Comparison of ENCODE assay signal across 1 cellular context in the genomic region with DNA sequence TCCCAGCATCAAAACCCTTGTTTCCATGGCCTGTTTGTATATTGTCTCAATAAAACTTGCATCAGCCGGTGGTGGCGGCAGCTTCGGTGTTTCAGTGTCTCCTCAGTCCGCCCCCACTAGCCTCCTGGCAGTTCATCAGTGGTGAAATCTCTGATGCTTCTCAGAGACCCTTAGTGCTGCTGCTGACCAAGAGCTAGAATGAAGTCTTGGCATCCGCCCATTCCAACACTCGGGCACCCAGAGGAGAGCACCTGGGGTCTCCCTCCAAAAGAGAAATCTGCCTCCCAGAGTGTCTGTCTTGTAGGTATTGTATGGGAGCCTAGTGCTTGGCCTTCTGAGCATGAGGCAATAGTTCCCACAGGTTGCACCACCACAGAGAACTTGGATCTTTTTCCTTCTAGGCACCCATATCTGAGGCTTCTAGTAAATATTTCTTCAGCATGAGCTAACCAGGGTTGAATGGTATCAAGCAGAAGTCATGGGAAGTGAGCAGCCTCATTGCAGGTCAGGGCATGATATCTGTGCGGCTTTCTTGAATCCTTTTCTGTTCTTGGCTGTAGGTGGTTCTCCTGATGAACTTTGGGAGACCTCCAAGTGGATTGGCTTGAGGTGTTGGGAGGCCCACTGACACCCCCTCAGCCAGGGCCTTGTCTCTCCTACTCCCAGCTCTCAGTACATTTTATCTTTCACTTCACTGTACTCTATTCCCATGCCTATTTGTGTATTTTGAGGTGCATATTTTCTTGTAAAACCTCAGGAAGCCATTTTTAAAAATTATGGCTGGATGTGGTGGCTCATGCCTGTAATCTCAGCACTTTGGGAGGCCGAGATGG.
TF ChIP-seq lines count a peak whose summit lies in the region.

No MANE protein-coding gene starts in this region.

TF ChIP-seq in K562, 482 proteins besides CTCF, POLR2A, EP300 and RAD21 (continues in another document):
- TF ChIP-seq ZNF316 (IDR thresholded peaks at IDR 0.05) = no peak
- no peak for TF ChIP-seq AFF1 (IDR thresholded peaks at IDR 0.05; ENCODE audit: low read depth in 1 of 2, partially characterized antibody in 2 of 2)
- TF ChIP-seq TRIM28 (IDR thresholded peaks at IDR 0.05) = no peak
- TF ChIP-seq, protein P1, sequence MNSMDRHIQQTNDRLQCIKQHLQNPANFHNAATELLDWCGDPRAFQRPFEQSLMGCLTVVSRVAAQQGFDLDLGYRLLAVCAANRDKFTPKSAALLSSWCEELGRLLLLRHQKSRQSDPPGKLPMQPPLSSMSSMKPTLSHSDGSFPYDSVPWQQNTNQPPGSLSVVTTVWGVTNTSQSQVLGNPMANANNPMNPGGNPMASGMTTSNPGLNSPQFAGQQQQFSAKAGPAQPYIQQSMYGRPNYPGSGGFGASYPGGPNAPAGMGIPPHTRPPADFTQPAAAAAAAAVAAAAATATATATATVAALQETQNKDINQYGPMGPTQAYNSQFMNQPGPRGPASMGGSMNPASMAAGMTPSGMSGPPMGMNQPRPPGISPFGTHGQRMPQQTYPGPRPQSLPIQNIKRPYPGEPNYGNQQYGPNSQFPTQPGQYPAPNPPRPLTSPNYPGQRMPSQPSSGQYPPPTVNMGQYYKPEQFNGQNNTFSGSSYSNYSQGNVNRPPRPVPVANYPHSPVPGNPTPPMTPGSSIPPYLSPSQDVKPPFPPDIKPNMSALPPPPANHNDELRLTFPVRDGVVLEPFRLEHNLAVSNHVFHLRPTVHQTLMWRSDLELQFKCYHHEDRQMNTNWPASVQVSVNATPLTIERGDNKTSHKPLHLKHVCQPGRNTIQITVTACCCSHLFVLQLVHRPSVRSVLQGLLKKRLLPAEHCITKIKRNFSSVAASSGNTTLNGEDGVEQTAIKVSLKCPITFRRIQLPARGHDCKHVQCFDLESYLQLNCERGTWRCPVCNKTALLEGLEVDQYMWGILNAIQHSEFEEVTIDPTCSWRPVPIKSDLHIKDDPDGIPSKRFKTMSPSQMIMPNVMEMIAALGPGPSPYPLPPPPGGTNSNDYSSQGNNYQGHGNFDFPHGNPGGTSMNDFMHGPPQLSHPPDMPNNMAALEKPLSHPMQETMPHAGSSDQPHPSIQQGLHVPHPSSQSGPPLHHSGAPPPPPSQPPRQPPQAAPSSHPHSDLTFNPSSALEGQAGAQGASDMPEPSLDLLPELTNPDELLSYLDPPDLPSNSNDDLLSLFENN (IDR thresholded peaks at IDR 0.05; ENCODE audit: low read depth in 2 of 2, low read length in 2 of 2) = no peak; a peak in 1 of 4 replicates
- TF ChIP-seq, protein P2, sequence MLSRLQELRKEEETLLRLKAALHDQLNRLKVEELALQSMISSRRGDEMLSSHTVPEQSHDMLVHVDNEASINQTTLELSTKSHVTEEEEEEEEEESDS (CRISPR knock-in tag; IDR thresholded peaks at IDR 0.05) = peak; percentile 36; the same call in 1 of the 2 replicates
- TF ChIP-seq PTTG1 (tag; IDR thresholded peaks at IDR 0.05; ENCODE audit: low read depth) = peak; percentile 67; the same call in 1 of the 2 replicates
- TF ChIP-seq MCM3 (IDR thresholded peaks at IDR 0.05) = no peak
- TF ChIP-seq, protein P3, sequence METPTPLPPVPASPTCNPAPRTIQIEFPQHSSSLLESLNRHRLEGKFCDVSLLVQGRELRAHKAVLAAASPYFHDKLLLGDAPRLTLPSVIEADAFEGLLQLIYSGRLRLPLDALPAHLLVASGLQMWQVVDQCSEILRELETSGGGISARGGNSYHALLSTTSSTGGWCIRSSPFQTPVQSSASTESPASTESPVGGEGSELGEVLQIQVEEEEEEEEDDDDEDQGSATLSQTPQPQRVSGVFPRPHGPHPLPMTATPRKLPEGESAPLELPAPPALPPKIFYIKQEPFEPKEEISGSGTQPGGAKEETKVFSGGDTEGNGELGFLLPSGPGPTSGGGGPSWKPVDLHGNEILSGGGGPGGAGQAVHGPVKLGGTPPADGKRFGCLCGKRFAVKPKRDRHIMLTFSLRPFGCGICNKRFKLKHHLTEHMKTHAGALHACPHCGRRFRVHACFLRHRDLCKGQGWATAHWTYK (CRISPR knock-in tag; IDR thresholded peaks at IDR 0.05) = no peak
- no peak for TF ChIP-seq ZFP36 (IDR thresholded peaks at IDR 0.05; ENCODE audit: low read depth, low read length, partially characterized antibody)
- TF ChIP-seq CCAR2 (IDR thresholded peaks at IDR 0.05; ENCODE audit: low read depth, low read length) = no peak
- peak; percentile 64 for TF ChIP-seq ZNF431 (CRISPR knock-in tag; IDR thresholded peaks at IDR 0.05)
- no peak for TF ChIP-seq HDAC3 (IDR thresholded peaks at IDR 0.05; ENCODE audit: borderline replicate concordance, partially characterized antibody)
- no peak for TF ChIP-seq HNRNPK (IDR thresholded peaks at IDR 0.05; ENCODE audit: low read depth, low read length, poor library complexity, severe bottlenecking)
- TF ChIP-seq ARNT (IDR thresholded peaks at IDR 0.05) = no peak
- TF ChIP-seq, protein P4, sequence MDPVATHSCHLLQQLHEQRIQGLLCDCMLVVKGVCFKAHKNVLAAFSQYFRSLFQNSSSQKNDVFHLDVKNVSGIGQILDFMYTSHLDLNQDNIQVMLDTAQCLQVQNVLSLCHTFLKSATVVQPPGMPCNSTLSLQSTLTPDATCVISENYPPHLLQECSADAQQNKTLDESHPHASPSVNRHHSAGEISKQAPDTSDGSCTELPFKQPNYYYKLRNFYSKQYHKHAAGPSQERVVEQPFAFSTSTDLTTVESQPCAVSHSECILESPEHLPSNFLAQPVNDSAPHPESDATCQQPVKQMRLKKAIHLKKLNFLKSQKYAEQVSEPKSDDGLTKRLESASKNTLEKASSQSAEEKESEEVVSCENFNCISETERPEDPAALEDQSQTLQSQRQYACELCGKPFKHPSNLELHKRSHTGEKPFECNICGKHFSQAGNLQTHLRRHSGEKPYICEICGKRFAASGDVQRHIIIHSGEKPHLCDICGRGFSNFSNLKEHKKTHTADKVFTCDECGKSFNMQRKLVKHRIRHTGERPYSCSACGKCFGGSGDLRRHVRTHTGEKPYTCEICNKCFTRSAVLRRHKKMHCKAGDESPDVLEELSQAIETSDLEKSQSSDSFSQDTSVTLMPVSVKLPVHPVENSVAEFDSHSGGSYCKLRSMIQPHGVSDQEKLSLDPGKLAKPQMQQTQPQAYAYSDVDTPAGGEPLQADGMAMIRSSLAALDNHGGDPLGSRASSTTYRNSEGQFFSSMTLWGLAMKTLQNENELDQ (CRISPR knock-in tag; IDR thresholded peaks at IDR 0.05; ENCODE audit: borderline replicate concordance) = 0 out of 2 replicates have a peak, but pooled peaks have one; percentile 54
- TF ChIP-seq HCFC1 (IDR thresholded peaks at IDR 0.05; ENCODE audit: low read depth, low read length) = 0 out of 2 replicates have a peak, but pooled peaks have one; percentile 7
- TF ChIP-seq, protein P5, sequence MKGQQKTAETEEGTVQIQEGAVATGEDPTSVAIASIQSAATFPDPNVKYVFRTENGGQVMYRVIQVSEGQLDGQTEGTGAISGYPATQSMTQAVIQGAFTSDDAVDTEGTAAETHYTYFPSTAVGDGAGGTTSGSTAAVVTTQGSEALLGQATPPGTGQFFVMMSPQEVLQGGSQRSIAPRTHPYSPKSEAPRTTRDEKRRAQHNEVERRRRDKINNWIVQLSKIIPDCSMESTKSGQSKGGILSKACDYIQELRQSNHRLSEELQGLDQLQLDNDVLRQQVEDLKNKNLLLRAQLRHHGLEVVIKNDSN (CRISPR knock-in tag; IDR thresholded peaks at IDR 0.05) = no peak; the same call in 1 of the 2 replicates
- no peak for TF ChIP-seq ELF1 (tag; IDR thresholded peaks at IDR 0.05)
- peak; percentile 59; the same call in 1 of the 2 replicates for TF ChIP-seq ZBTB40 (IDR thresholded peaks at IDR 0.05)
- TF ChIP-seq ZBTB40 (CRISPR knock-in tag; IDR thresholded peaks at IDR 0.05) = no peak
- TF ChIP-seq USF2 (CRISPR knock-in tag; IDR thresholded peaks at IDR 0.05) = no peak
- TF ChIP-seq, protein P6, sequence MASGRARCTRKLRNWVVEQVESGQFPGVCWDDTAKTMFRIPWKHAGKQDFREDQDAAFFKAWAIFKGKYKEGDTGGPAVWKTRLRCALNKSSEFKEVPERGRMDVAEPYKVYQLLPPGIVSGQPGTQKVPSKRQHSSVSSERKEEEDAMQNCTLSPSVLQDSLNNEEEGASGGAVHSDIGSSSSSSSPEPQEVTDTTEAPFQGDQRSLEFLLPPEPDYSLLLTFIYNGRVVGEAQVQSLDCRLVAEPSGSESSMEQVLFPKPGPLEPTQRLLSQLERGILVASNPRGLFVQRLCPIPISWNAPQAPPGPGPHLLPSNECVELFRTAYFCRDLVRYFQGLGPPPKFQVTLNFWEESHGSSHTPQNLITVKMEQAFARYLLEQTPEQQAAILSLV (tag; IDR thresholded peaks at IDR 0.05) = peak; percentile 95
- TF ChIP-seq ZNF561 (CRISPR knock-in tag; conservative IDR thresholded peaks at IDR 0.05) = no peak
- TF ChIP-seq POU5F1 (IDR thresholded peaks at IDR 0.05; ENCODE audit: borderline replicate concordance, low read depth, low read length, partially characterized antibody) = no peak
- no peak; the same call in 1 of the 2 replicates for TF ChIP-seq ZNF41 (CRISPR knock-in tag; conservative IDR thresholded peaks at IDR 0.05)
